In the genomic region with DNA sequence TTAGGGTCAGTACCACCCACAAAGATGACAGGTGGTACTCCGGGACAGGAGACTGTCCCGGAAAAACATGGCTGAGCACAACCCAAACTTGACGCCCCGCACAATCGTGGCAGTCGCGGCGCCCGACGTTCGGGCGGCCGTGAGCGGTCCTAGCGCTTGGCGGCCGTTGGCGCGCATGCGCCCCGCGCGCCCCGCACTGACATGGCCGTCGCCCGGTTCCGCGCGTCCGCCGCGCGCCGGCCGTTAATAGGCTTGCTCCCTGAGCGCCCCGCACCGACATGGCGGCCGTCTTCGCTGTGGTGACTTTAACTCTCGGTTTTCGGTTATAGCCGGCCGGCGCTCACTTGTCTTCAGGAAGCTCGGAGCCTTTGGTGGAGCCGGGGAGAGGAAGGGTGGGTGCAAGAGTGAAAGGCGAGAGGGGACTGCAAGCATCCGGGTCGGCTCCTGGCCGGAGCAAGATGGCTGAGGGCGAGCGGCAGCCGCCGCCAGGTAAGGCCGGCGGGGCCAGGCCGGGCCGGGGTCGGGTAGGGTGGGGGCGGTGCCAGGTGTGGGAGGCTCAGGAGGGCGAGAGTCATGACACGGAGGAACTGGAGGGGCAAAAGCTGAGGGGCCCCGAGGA, we compare ENCODE assay signal across 1 cellular context.
TF ChIP-seq lines count a peak whose summit lies in the region.

A gene (plus strand): TSS at position 273 of the 619 bp plus-strand sequence. CDS start 186 bp downstream, at position 459.

TF ChIP-seq in K562, 482 proteins besides CTCF, POLR2A, EP300 and RAD21 (continued from another document and continues in another):
- TF ChIP-seq, protein P1, sequence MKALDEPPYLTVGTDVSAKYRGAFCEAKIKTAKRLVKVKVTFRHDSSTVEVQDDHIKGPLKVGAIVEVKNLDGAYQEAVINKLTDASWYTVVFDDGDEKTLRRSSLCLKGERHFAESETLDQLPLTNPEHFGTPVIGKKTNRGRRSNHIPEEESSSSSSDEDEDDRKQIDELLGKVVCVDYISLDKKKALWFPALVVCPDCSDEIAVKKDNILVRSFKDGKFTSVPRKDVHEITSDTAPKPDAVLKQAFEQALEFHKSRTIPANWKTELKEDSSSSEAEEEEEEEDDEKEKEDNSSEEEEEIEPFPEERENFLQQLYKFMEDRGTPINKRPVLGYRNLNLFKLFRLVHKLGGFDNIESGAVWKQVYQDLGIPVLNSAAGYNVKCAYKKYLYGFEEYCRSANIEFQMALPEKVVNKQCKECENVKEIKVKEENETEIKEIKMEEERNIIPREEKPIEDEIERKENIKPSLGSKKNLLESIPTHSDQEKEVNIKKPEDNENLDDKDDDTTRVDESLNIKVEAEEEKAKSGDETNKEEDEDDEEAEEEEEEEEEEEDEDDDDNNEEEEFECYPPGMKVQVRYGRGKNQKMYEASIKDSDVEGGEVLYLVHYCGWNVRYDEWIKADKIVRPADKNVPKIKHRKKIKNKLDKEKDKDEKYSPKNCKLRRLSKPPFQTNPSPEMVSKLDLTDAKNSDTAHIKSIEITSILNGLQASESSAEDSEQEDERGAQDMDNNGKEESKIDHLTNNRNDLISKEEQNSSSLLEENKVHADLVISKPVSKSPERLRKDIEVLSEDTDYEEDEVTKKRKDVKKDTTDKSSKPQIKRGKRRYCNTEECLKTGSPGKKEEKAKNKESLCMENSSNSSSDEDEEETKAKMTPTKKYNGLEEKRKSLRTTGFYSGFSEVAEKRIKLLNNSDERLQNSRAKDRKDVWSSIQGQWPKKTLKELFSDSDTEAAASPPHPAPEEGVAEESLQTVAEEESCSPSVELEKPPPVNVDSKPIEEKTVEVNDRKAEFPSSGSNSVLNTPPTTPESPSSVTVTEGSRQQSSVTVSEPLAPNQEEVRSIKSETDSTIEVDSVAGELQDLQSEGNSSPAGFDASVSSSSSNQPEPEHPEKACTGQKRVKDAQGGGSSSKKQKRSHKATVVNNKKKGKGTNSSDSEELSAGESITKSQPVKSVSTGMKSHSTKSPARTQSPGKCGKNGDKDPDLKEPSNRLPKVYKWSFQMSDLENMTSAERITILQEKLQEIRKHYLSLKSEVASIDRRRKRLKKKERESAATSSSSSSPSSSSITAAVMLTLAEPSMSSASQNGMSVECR (CRISPR knock-in tag; IDR thresholded peaks at IDR 0.05), result peak; percentile 13; the same call in 1 of the 2 replicates
- TF ChIP-seq ELF4 (CRISPR knock-in tag; IDR thresholded peaks at IDR 0.05) (0 out of 2 replicates have a peak, but pooled peaks have one; percentile 4), RBM15 (IDR thresholded peaks at IDR 0.05; ENCODE audit: insufficient read depth, low read length) (no peak), CBX3 (IDR thresholded peaks at IDR 0.05; ENCODE audit: borderline replicate concordance in 1 of 2, low read length in 2 of 2) (no peak), DMBX1 (CRISPR knock-in tag; IDR thresholded peaks at IDR 0.05; ENCODE audit: borderline replicate concordance) (peak; percentile 43; the same call in 1 of the 2 replicates), CBX2 (IDR thresholded peaks at IDR 0.05; ENCODE audit: insufficient read depth, low read length, poor library complexity, severe bottlenecking) (no peak), ZNF75A (CRISPR knock-in tag; IDR thresholded peaks at IDR 0.05) (no peak), XRCC3 (IDR thresholded peaks at IDR 0.05) (no peak), ZNF780A (CRISPR knock-in tag; IDR thresholded peaks at IDR 0.05) (no peak), SAFB (IDR thresholded peaks at IDR 0.05; ENCODE audit: borderline replicate concordance, low read depth, low read length) (no peak), GTF2E2 (tag; IDR thresholded peaks at IDR 0.05) (no peak), CBX1 (IDR thresholded peaks at IDR 0.05; ENCODE audit: low read depth) (peak; percentile 67; the same call in 1 of the 2 replicates), MAFK (IDR thresholded peaks at IDR 0.05; ENCODE audit: low read length) (no peak), ZNF354B (CRISPR knock-in tag; IDR thresholded peaks at IDR 0.05) (no peak), NFRKB (IDR thresholded peaks at IDR 0.05; ENCODE audit: low read depth) (peak; percentile 95), MXI1 (IDR thresholded peaks at IDR 0.05; ENCODE audit: low read depth, low read length) (no peak), SRSF7 (optimal IDR thresholded peaks at IDR 0.05; ENCODE audit: low read depth, low read length) (no peak), ZFX (CRISPR knock-in tag; IDR thresholded peaks at IDR 0.05) (peak; percentile 61; the same call in 1 of the 2 replicates), SNRNP70 (optimal IDR thresholded peaks at IDR 0.05; ENCODE audit: low read depth, low read length) (no peak), TARDBP (IDR thresholded peaks at IDR 0.05) (0 out of 2 replicates have a peak, but pooled peaks have one; percentile 49), ZNF431 (CRISPR knock-in tag; IDR thresholded peaks at IDR 0.05) (no peak; the same call in 1 of the 2 replicates), POLR2AphosphoS2 (IDR thresholded peaks at IDR 0.05; ENCODE audit: low read length) (no peak), ZNF668 (CRISPR knock-in tag; IDR thresholded peaks at IDR 0.05) (no peak), BRCA1 (IDR thresholded peaks at IDR 0.05) (no peak), BRCA1 (CRISPR knock-in tag; IDR thresholded peaks at IDR 0.05) (no peak), ZNF274 (IDR thresholded peaks at IDR 0.05; ENCODE audit: borderline replicate concordance, low read depth, low read length) (no peak)
- TF ChIP-seq, protein P2, sequence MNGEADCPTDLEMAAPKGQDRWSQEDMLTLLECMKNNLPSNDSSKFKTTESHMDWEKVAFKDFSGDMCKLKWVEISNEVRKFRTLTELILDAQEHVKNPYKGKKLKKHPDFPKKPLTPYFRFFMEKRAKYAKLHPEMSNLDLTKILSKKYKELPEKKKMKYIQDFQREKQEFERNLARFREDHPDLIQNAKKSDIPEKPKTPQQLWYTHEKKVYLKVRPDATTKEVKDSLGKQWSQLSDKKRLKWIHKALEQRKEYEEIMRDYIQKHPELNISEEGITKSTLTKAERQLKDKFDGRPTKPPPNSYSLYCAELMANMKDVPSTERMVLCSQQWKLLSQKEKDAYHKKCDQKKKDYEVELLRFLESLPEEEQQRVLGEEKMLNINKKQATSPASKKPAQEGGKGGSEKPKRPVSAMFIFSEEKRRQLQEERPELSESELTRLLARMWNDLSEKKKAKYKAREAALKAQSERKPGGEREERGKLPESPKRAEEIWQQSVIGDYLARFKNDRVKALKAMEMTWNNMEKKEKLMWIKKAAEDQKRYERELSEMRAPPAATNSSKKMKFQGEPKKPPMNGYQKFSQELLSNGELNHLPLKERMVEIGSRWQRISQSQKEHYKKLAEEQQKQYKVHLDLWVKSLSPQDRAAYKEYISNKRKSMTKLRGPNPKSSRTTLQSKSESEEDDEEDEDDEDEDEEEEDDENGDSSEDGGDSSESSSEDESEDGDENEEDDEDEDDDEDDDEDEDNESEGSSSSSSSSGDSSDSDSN (IDR thresholded peaks at IDR 0.05; ENCODE audit: borderline replicate concordance in 1 of 2, low read depth in 2 of 2, low read length in 2 of 2), result peak; percentile 40 to 50; a peak in 2 of 4 replicates
- TF ChIP-seq, protein P3, sequence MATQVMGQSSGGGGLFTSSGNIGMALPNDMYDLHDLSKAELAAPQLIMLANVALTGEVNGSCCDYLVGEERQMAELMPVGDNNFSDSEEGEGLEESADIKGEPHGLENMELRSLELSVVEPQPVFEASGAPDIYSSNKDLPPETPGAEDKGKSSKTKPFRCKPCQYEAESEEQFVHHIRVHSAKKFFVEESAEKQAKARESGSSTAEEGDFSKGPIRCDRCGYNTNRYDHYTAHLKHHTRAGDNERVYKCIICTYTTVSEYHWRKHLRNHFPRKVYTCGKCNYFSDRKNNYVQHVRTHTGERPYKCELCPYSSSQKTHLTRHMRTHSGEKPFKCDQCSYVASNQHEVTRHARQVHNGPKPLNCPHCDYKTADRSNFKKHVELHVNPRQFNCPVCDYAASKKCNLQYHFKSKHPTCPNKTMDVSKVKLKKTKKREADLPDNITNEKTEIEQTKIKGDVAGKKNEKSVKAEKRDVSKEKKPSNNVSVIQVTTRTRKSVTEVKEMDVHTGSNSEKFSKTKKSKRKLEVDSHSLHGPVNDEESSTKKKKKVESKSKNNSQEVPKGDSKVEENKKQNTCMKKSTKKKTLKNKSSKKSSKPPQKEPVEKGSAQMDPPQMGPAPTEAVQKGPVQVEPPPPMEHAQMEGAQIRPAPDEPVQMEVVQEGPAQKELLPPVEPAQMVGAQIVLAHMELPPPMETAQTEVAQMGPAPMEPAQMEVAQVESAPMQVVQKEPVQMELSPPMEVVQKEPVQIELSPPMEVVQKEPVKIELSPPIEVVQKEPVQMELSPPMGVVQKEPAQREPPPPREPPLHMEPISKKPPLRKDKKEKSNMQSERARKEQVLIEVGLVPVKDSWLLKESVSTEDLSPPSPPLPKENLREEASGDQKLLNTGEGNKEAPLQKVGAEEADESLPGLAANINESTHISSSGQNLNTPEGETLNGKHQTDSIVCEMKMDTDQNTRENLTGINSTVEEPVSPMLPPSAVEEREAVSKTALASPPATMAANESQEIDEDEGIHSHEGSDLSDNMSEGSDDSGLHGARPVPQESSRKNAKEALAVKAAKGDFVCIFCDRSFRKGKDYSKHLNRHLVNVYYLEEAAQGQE (CRISPR knock-in tag; IDR thresholded peaks at IDR 0.05; ENCODE audit: low read depth), result peak; percentile 52; the same call in 1 of the 2 replicates
- TF ChIP-seq, protein P4, sequence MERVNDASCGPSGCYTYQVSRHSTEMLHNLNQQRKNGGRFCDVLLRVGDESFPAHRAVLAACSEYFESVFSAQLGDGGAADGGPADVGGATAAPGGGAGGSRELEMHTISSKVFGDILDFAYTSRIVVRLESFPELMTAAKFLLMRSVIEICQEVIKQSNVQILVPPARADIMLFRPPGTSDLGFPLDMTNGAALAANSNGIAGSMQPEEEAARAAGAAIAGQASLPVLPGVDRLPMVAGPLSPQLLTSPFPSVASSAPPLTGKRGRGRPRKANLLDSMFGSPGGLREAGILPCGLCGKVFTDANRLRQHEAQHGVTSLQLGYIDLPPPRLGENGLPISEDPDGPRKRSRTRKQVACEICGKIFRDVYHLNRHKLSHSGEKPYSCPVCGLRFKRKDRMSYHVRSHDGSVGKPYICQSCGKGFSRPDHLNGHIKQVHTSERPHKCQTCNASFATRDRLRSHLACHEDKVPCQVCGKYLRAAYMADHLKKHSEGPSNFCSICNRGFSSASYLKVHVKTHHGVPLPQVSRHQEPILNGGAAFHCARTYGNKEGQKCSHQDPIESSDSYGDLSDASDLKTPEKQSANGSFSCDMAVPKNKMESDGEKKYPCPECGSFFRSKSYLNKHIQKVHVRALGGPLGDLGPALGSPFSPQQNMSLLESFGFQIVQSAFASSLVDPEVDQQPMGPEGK (CRISPR knock-in tag; IDR thresholded peaks at IDR 0.05; ENCODE audit: borderline replicate concordance), result no peak
- TF ChIP-seq, protein P5, sequence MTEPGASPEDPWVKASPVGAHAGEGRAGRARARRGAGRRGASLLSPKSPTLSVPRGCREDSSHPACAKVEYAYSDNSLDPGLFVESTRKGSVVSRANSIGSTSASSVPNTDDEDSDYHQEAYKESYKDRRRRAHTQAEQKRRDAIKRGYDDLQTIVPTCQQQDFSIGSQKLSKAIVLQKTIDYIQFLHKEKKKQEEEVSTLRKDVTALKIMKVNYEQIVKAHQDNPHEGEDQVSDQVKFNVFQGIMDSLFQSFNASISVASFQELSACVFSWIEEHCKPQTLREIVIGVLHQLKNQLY (CRISPR knock-in tag; conservative IDR thresholded peaks at IDR 0.05), result no peak
- TF ChIP-seq, protein P6, sequence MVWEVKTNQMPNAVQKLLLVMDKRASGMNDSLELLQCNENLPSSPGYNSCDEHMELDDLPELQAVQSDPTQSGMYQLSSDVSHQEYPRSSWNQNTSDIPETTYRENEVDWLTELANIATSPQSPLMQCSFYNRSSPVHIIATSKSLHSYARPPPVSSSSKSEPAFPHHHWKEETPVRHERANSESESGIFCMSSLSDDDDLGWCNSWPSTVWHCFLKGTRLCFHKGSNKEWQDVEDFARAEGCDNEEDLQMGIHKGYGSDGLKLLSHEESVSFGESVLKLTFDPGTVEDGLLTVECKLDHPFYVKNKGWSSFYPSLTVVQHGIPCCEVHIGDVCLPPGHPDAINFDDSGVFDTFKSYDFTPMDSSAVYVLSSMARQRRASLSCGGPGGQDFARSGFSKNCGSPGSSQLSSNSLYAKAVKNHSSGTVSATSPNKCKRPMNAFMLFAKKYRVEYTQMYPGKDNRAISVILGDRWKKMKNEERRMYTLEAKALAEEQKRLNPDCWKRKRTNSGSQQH (CRISPR knock-in tag; IDR thresholded peaks at IDR 0.05), result no peak
- TF ChIP-seq, protein P7, sequence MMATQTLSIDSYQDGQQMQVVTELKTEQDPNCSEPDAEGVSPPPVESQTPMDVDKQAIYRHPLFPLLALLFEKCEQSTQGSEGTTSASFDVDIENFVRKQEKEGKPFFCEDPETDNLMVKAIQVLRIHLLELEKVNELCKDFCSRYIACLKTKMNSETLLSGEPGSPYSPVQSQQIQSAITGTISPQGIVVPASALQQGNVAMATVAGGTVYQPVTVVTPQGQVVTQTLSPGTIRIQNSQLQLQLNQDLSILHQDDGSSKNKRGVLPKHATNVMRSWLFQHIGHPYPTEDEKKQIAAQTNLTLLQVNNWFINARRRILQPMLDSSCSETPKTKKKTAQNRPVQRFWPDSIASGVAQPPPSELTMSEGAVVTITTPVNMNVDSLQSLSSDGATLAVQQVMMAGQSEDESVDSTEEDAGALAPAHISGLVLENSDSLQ (IDR thresholded peaks at IDR 0.05), result no peak; the same call in 1 of the 2 replicates
- TF ChIP-seq, protein P8, sequence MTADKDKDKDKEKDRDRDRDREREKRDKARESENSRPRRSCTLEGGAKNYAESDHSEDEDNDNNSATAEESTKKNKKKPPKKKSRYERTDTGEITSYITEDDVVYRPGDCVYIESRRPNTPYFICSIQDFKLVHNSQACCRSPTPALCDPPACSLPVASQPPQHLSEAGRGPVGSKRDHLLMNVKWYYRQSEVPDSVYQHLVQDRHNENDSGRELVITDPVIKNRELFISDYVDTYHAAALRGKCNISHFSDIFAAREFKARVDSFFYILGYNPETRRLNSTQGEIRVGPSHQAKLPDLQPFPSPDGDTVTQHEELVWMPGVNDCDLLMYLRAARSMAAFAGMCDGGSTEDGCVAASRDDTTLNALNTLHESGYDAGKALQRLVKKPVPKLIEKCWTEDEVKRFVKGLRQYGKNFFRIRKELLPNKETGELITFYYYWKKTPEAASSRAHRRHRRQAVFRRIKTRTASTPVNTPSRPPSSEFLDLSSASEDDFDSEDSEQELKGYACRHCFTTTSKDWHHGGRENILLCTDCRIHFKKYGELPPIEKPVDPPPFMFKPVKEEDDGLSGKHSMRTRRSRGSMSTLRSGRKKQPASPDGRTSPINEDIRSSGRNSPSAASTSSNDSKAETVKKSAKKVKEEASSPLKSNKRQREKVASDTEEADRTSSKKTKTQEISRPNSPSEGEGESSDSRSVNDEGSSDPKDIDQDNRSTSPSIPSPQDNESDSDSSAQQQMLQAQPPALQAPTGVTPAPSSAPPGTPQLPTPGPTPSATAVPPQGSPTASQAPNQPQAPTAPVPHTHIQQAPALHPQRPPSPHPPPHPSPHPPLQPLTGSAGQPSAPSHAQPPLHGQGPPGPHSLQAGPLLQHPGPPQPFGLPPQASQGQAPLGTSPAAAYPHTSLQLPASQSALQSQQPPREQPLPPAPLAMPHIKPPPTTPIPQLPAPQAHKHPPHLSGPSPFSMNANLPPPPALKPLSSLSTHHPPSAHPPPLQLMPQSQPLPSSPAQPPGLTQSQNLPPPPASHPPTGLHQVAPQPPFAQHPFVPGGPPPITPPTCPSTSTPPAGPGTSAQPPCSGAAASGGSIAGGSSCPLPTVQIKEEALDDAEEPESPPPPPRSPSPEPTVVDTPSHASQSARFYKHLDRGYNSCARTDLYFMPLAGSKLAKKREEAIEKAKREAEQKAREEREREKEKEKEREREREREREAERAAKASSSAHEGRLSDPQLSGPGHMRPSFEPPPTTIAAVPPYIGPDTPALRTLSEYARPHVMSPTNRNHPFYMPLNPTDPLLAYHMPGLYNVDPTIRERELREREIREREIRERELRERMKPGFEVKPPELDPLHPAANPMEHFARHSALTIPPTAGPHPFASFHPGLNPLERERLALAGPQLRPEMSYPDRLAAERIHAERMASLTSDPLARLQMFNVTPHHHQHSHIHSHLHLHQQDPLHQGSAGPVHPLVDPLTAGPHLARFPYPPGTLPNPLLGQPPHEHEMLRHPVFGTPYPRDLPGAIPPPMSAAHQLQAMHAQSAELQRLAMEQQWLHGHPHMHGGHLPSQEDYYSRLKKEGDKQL (CRISPR knock-in tag; IDR thresholded peaks at IDR 0.05; ENCODE audit: borderline replicate concordance), result no peak; the same call in 1 of the 2 replicates
